6 cellular contexts compared by ENCODE assay signal in genomic region chrX:28178206-28178605, GRCh38.
"Had no signal": no experiment of that assay in that cellular context is flagged by ENCODE, and none has a peak within 500 bp of the region (broad histone marks: within the 10 kb centered on the region; RNA-seq: fewer than 3 reads in every experiment).

No MANE protein-coding gene starts in this region.

- DNase-seq: GM23248, GOT3, H7, H9, HCEC 1CT, HFFc6 had no signal
